29 cellular contexts compared by ENCODE assay signal in the genomic region with DNA sequence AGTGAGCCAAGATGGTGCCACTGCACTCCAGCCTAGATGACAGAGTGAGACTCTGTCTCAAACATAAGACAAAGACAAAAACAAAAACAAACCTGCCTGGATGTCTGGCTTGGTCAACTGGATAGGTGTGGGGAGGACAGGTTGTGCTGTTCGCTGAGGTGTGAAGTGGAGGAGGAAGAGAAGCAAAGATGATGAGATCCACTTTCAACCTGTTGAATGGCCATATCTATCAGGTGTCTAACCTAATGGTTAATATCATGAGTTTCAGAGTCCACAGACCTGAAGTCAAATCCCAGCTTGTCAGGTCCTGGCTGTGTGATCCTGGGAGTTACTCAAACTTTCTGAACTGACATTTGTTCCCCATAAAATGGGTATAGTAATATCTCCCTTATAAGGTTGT. TPM values are rescaled to one million over a fixed set of nuclear protein-coding genes. Genes with fewer than 3 reads are reported as not detected.
"Had no signal": no experiment of that assay in that cellular context is flagged by ENCODE, and none has a peak within 500 bp of the region (broad histone marks: within the 10 kb centered on the region; RNA-seq: fewer than 3 reads in every experiment).

No MANE protein-coding gene starts in this region.

- H3K27ac Mint-ChIP-seq: memory B cell; mesothelial cell of epicardium; stimulated activated naive CD8-positive, alpha-beta T cell treated with anti-CD3 and anti-CD28 coated beads, Interleukin-15, amount 100 ng/mL, for 72 hours had no signal

- H3K4me3 ChIP-seq: colonic mucosa, esophagus muscularis mucosa, gastroesophageal sphincter, heart left ventricle, hepatocyte, lower lobe of right lung, mucosa of descending colon, prostate gland, right atrium auricular region, smooth muscle cell, suprapubic skin, transverse colon, upper lobe of right lung, vagina had no signal

- H3K36me3 ChIP-seq: colonic mucosa, esophagus muscularis mucosa, gastroesophageal sphincter, heart left ventricle, lower lobe of right lung, prostate gland, right atrium auricular region, suprapubic skin, transverse colon, upper lobe of right lung, vagina had no signal

- H3K27ac ChIP-seq: colonic mucosa, esophagus muscularis mucosa, foreskin keratinocyte, gastroesophageal sphincter, heart left ventricle, hepatocyte, lower lobe of right lung, parathyroid adenoma, prostate gland, right atrium auricular region, suprapubic skin, transverse colon, upper lobe of right lung, vagina had no signal

- H3K27me3 ChIP-seq: colonic mucosa, esophagus muscularis mucosa, foreskin keratinocyte, gastroesophageal sphincter, heart left ventricle, hepatocyte, right atrium auricular region, suprapubic skin, transverse colon, upper lobe of right lung, vagina had no signal

- H3K27me3 Mint-ChIP-seq: natural killer cell treated with Interleukin-12 subunit alpha and Interleukin-12 subunit beta and Interleukin-15 and Interleukin-18, amount 100 ng/mL, for 72 hours had no signal

- H3K9ac ChIP-seq: parathyroid adenoma had no signal

- H3K4me1 ChIP-seq: colonic mucosa, parathyroid adenoma, prostate gland, right atrium auricular region had no signal

- H3K9me3 Mint-ChIP-seq: memory B cell; mesothelial cell of epicardium; naive B cell; natural killer cell treated with Interleukin-12 subunit alpha and Interleukin-12 subunit beta and Interleukin-15 and Interleukin-18, amount 100 ng/mL, for 72 hours; neural crest cell; stimulated activated naive CD8-positive, alpha-beta T cell treated with anti-CD3 and anti-CD28 coated beads, Interleukin-15, amount 100 ng/mL, for 72 hours had no signal

- H3K4me2 ChIP-seq: hepatocyte, smooth muscle cell had no signal

- H2AFZ ChIP-seq: hepatocyte, parathyroid adenoma had no signal

- H3K4me3 Mint-ChIP-seq: memory B cell; mesothelial cell of epicardium; naive B cell; natural killer cell treated with Interleukin-12 subunit alpha and Interleukin-12 subunit beta and Interleukin-15 and Interleukin-18, amount 100 ng/mL, for 72 hours; neural crest cell; stimulated activated naive CD8-positive, alpha-beta T cell treated with anti-CD3 and anti-CD28 coated beads, Interleukin-15, amount 100 ng/mL, for 72 hours had no signal

- H3K9me3 ChIP-seq: colonic mucosa, esophagus muscularis mucosa, gastroesophageal sphincter, heart left ventricle, lower lobe of right lung, mucosa of descending colon, prostate gland, right atrium auricular region, suprapubic skin, transverse colon, upper lobe of right lung, vagina had no signal

- H3K36me3 Mint-ChIP-seq: memory B cell; mesothelial cell of epicardium; naive B cell; natural killer cell treated with Interleukin-12 subunit alpha and Interleukin-12 subunit beta and Interleukin-15 and Interleukin-18, amount 100 ng/mL, for 72 hours had no signal

- H3K79me2 ChIP-seq: hepatocyte, parathyroid adenoma had no signal

- H3K4me1 Mint-ChIP-seq: neural crest cell; stimulated activated naive CD8-positive, alpha-beta T cell treated with anti-CD3 and anti-CD28 coated beads, Interleukin-15, amount 100 ng/mL, for 72 hours had no signal

RNA-seq across cellular contexts. Expression of gene CCDC177, which starts 9.7 kb away (rescaled TPM):
- total RNA-seq: colonic mucosa; dermis blood vessel endothelial cell; endothelial cell of umbilical vein; epithelial cell of proximal tubule; esophagus muscularis mucosa; fibroblast of lung; foreskin keratinocyte; gastroesophageal sphincter; heart left ventricle; left ventricle myocardium superior; lower lobe of right lung; mucosa of descending colon; natural killer cell treated with Interleukin-12 subunit alpha and Interleukin-12 subunit beta and Interleukin-15 and Interleukin-18, amount 100 ng/mL, for 72 hours; osteoblast; right atrium auricular region; sciatic nerve; smooth muscle cell; transverse colon; upper lobe of right lung; vagina had no signal
- polyA plus RNA-seq: endothelial cell of umbilical vein, fibroblast of lung, foreskin keratinocyte, hepatocyte, smooth muscle cell had no signal
